In the genomic region with DNA sequence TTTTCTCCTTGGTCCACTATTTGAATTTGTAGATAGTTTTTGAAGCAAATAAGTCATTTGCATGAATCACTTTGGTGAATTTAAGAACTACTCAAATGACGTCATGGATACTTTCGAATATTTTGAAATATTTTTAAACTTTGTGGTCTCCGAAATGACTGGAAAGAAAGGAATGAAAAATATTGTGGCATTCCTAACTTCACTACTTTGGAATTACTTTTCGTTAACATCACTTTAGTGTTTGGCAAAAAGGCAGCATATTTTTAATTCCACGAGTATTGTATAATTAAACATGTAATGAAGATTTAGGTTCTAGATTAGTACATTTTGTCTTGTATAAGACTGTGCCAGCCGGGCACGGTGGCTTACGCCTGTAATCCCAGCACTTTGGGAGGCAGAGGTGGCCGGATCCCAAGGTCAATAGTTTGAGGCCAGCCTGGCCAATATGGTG, we compare ENCODE assay signal across 16 cellular contexts. TPM values are rescaled to one million over a fixed set of nuclear protein-coding genes. Genes with fewer than 3 reads are reported as not detected.
DNase-seq lines count a peak whose midpoint lies in the region; ATAC-seq and TF ChIP-seq lines count a peak whose summit lies in the region.
"Had no signal": no experiment of that assay in that cellular context is flagged by ENCODE, and none has a peak within 500 bp of the region (broad histone marks: within the 10 kb centered on the region; RNA-seq: fewer than 3 reads in every experiment).

No MANE protein-coding gene starts in this region.

- H3K27ac Mint-ChIP-seq in type B pancreatic cell (no peak overlapping the region), WTC11 (no peak overlapping the region)
- H3K27ac Mint-ChIP-seq: nephron progenitor cell had no signal

- peaks cover 0 to 22% of the 10 kb centered on the region in 2 donors for H3K4me1 ChIP-seq in ascending aorta

- H3K27ac ChIP-seq in ascending aorta, result peak overlapping the region; percentile 22 to 65
- H3K27ac ChIP-seq: heart right ventricle, left lung, SK-N-MC, skin epidermis had no signal

- CTCF ChIA-PET in WTC11 (lab: Charles Lee), result interaction anchor here (0.7 kb wide), 1 partner anchor 105 kb away, joined by 5 read pairs; a partner anchor contains a TSS

- no peaks in the 10 kb centered on the region for H3K27me3 ChIP-seq in ascending aorta
- H3K27me3 ChIP-seq: heart right ventricle, left lung had no signal

- no peaks in the 10 kb centered on the region for H3K9me3 ChIP-seq in ascending aorta
- H3K9me3 ChIP-seq: heart right ventricle, left lung had no signal

- peak; percentile 96 for DNase-seq in HCEC 1CT
- DNase-seq in ascending aorta (ENCODE audit: low spot score in 2 of 2), result peak in 1 of 2 donors; percentile 91
- peak; percentile 67 to 82 for DNase-seq in foreskin fibroblast
- DNase-seq in type B pancreatic cell (ENCODE audit: extremely low spot score, unreplicated experiment), result peak; percentile 42
- DNase-seq in WTC11 (ENCODE audit: low spot score), result no peak
- no peak for DNase-seq in NCI-H146 treated with DMSO at 0.1 percent for 48 hours (lab: John Stamatoyannopoulos, UW; ENCODE audit: unreplicated experiment)
- DNase-seq: activated CD4-positive, CD25-positive, alpha-beta regulatory T cell; Calu3; heart right ventricle; Karpas-422; left lung; NCI-H2081; nephron progenitor cell had no signal

- H3K4me3 Mint-ChIP-seq in type B pancreatic cell, result no peak overlapping the region
- H3K4me3 Mint-ChIP-seq in WTC11, result no peak overlapping the region
- H3K4me3 Mint-ChIP-seq: nephron progenitor cell had no signal

- H3K9me3 Mint-ChIP-seq in type B pancreatic cell (no peaks in the 10 kb centered on the region), WTC11 (no peaks in the 10 kb centered on the region)
- H3K9me3 Mint-ChIP-seq: nephron progenitor cell had no signal

- no peaks in the 10 kb centered on the region for H3K36me3 Mint-ChIP-seq in type B pancreatic cell
- H3K36me3 Mint-ChIP-seq in WTC11, result no peaks in the 10 kb centered on the region

- H3K4me1 Mint-ChIP-seq in type B pancreatic cell (ENCODE audit: unreplicated experiment) (peaks cover 10% of the 10 kb centered on the region), WTC11 (no peaks in the 10 kb centered on the region)

- peaks cover 5% of the 10 kb centered on the region for H3K27me3 Mint-ChIP-seq in type B pancreatic cell
- H3K27me3 Mint-ChIP-seq in WTC11 (ENCODE audit: low read depth), result no peaks in the 10 kb centered on the region; the same call in 1 of the 2 replicates

- H3K4me3 ChIP-seq in ascending aorta (no peak overlapping the region), foreskin fibroblast (ENCODE audit: low read depth in 1 of 2, low read length in 2 of 2) (no peak overlapping the region)
- H3K4me3 ChIP-seq: heart right ventricle, left lung, SK-N-MC, skin epidermis had no signal

- POLR2A ChIA-PET in WTC11 (lab: Charles Lee), result no interaction called here

- ATAC-seq in WTC11 (no peak), GM18873 (IDR thresholded peaks at IDR 0.05; ENCODE audit: low FRiP score, unreplicated experiment) (no peak)
- ATAC-seq: heart right ventricle, left lung had no signal

- TF ChIP-seq CTCF in ascending aorta (IDR thresholded peaks at IDR 0.05) (no peak), foreskin fibroblast (IDR thresholded peaks at IDR 0.05; ENCODE audit: low read depth, low read length) (no peak), type B pancreatic cell (conservative IDR thresholded peaks at IDR 0.05) (no peak), WTC11 (IDR thresholded peaks at IDR 0.05) (no peak)

- intact Hi-C loops in ascending aorta (cut with DNase I), result loop anchor here (5.0 to 10.0 kb wide), 2 partner anchors 176 to 752 kb away; no protein-coding TSS in a partner anchor

- H3K36me3 ChIP-seq in ascending aorta, result no peaks in the 10 kb centered on the region
- H3K36me3 ChIP-seq: heart right ventricle, left lung had no signal

TF ChIP-seq in WTC11, 78 proteins besides CTCF, POLR2A, EP300 and RAD21:
- no peak for TF ChIP-seq ATF1 (CRISPR knock-in tag; IDR thresholded peaks at IDR 0.05)
- no peak for TF ChIP-seq SMAD4 (CRISPR knock-in tag; IDR thresholded peaks at IDR 0.05)
- TF ChIP-seq, protein P1, sequence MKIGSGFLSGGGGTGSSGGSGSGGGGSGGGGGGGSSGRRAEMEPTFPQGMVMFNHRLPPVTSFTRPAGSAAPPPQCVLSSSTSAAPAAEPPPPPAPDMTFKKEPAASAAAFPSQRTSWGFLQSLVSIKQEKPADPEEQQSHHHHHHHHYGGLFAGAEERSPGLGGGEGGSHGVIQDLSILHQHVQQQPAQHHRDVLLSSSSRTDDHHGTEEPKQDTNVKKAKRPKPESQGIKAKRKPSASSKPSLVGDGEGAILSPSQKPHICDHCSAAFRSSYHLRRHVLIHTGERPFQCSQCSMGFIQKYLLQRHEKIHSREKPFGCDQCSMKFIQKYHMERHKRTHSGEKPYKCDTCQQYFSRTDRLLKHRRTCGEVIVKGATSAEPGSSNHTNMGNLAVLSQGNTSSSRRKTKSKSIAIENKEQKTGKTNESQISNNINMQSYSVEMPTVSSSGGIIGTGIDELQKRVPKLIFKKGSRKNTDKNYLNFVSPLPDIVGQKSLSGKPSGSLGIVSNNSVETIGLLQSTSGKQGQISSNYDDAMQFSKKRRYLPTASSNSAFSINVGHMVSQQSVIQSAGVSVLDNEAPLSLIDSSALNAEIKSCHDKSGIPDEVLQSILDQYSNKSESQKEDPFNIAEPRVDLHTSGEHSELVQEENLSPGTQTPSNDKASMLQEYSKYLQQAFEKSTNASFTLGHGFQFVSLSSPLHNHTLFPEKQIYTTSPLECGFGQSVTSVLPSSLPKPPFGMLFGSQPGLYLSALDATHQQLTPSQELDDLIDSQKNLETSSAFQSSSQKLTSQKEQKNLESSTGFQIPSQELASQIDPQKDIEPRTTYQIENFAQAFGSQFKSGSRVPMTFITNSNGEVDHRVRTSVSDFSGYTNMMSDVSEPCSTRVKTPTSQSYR (CRISPR knock-in tag; IDR thresholded peaks at IDR 0.05), result no peak
- no peak for TF ChIP-seq MYBL2 (CRISPR knock-in tag; IDR thresholded peaks at IDR 0.05)
- TF ChIP-seq NFYB (CRISPR knock-in tag; conservative IDR thresholded peaks at IDR 0.05; ENCODE audit: low read depth), result no peak
- TF ChIP-seq TP53 (CRISPR knock-in tag; IDR thresholded peaks at IDR 0.05), result no peak
- TF ChIP-seq, protein P2, sequence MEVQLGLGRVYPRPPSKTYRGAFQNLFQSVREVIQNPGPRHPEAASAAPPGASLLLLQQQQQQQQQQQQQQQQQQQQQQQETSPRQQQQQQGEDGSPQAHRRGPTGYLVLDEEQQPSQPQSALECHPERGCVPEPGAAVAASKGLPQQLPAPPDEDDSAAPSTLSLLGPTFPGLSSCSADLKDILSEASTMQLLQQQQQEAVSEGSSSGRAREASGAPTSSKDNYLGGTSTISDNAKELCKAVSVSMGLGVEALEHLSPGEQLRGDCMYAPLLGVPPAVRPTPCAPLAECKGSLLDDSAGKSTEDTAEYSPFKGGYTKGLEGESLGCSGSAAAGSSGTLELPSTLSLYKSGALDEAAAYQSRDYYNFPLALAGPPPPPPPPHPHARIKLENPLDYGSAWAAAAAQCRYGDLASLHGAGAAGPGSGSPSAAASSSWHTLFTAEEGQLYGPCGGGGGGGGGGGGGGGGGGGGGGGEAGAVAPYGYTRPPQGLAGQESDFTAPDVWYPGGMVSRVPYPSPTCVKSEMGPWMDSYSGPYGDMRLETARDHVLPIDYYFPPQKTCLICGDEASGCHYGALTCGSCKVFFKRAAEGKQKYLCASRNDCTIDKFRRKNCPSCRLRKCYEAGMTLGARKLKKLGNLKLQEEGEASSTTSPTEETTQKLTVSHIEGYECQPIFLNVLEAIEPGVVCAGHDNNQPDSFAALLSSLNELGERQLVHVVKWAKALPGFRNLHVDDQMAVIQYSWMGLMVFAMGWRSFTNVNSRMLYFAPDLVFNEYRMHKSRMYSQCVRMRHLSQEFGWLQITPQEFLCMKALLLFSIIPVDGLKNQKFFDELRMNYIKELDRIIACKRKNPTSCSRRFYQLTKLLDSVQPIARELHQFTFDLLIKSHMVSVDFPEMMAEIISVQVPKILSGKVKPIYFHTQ (CRISPR knock-in tag; IDR thresholded peaks at IDR 0.05), result no peak
- no peak for TF ChIP-seq RELA (CRISPR knock-in tag; IDR thresholded peaks at IDR 0.05; ENCODE audit: borderline replicate concordance)
- TF ChIP-seq NR3C1 (CRISPR knock-in tag; conservative IDR thresholded peaks at IDR 0.05; ENCODE audit: low read depth), result no peak
- no peak for TF ChIP-seq JAZF1 (CRISPR knock-in tag; IDR thresholded peaks at IDR 0.05)
- no peak for TF ChIP-seq FOXK1 (CRISPR knock-in tag; IDR thresholded peaks at IDR 0.05)
- no peak for TF ChIP-seq CBFB (CRISPR knock-in tag; IDR thresholded peaks at IDR 0.05; ENCODE audit: low read depth)

RNA-seq across cellular contexts. Expression of a gene that starts 35.3 kb away (rescaled TPM):
- total RNA-seq in ascending aorta (24.7 TPM), type B pancreatic cell (ENCODE audit: low replicate concordance) (18.8 and 24.5 TPM in 2 replicates), WTC11 (2021) (13.9 to 15.9 TPM (median 15.3 TPM) in 3 replicates)

Comparison
In these comparisons a context has a peak if more than half of its experiments do, and no peak if none do; other contexts are left out.
1. DNase-seq: peak in HCEC 1CT (single experiment), foreskin fibroblast (2 of 2) and type B pancreatic cell (single experiment); none in WTC11 (single experiment) and NCI-H146 treated with DMSO at 0.1 percent for 48 hours (single experiment).